ENCODE assay signal across 14 cellular contexts in the genomic region with DNA sequence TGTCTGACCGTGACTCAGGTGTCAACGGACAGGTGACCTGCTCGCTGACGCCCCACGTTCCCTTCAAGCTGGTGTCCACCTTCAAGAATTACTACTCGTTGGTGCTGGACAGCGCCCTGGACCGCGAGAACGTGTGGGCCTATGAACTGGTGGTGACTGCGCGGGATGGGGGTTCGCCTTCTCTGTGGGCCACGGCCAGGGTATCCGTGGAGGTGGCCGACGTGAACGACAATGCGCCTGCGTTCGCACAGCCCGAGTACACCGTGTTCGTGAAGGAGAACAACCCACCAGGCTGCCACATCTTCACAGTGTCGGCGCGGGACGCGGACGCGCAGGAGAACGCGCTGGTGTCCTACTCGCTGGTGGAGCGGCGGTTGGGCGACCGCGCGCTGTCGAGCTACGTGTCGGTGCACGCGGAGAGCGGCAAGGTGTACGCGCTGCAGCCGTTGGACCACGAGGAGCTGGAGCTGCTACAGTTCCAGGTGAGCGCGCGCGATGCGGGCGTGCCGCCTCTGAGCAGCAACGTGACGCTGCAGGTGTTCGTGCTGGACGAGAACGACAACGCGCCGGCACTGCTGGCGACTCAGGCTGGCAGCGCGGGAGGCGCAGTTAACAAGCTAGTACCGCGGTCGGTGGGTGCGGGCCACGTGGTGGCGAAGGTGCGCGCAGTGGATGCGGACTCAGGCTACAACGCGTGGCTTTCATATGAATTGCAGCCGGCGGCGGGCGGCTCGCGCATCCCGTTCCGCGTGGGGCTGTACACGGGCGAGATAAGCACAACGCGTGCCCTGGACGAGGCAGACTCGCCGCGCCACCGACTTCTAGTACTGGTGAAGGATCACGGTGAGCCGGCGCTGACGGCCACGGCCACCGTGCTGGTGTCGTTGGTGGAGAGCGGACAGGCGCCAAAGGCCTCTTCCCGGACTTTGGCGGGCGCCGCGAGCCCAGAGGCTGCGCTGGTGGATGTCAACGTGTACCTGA. TPM values are rescaled to one million over a fixed set of nuclear protein-coding genes. Genes with fewer than 3 reads are reported as not detected.
DNase-seq lines count a peak whose midpoint lies in the region; ATAC-seq and TF ChIP-seq lines count a peak whose summit lies in the region.
"Had no signal": no experiment of that assay in that cellular context is flagged by ENCODE, and none has a peak within 500 bp of the region (broad histone marks: within the 10 kb centered on the region; RNA-seq: fewer than 3 reads in every experiment).

No MANE protein-coding gene starts in this region.

- no peaks in the 10 kb centered on the region for H3K27me3 Mint-ChIP-seq in chondrocyte (ENCODE audit: low read depth)

- CTCF ChIA-PET in OCI-LY7 (lab: Charles Lee; ENCODE audit: unreplicated experiment), result no interaction called here

- TF ChIP-seq RAD21 in neural cell (conservative IDR thresholded peaks at IDR 0.05), result no peak

- H3K9me2 ChIP-seq in neural cell (ENCODE audit: insufficient read depth, low read length) (no peaks in the 10 kb centered on the region), OCI-LY7 (ENCODE audit: insufficient read depth, low read length) (no peaks in the 10 kb centered on the region)

- POLR2A ChIA-PET in OCI-LY7 (lab: Charles Lee), result no interaction called here

- H3K4me3 ChIP-seq in neural cell (ENCODE audit: low read length) (peak overlapping the region; percentile 67), upper lobe of right lung (no peak overlapping the region), colonic mucosa (no peak overlapping the region), OCI-LY7 (ENCODE audit: low read depth, low read length, poor library complexity, severe bottlenecking) (no peak overlapping the region)
- H3K4me3 ChIP-seq: BLaER1 had no signal

- intact Hi-C loops in Right ventricle myocardium inferior (cut with DNase I) (no loop called here), left cardiac atrium (cut with DNase I) (no loop called here), upper lobe of right lung (cut with DNase I) (loop anchor here (10.0 kb wide), 1 partner anchor 174 kb away; no protein-coding TSS in a partner anchor), colonic mucosa (cut with DNase I) (no loop called here), OCI-LY7 (cut with micrococcal nuclease; ENCODE audit: unreplicated experiment) (no loop called here)

- DNase-seq in Right ventricle myocardium inferior (ENCODE audit: missing footprints) (peak; percentile 67), left cardiac atrium (no peak), chondrocyte (ENCODE audit: low spot score) (peak; percentile 90), upper lobe of right lung (no peak), NCI-H1092 treated with DMSO at 0.1 percent for 48 hours (lab: John Stamatoyannopoulos, UW) (no peak), colonic mucosa (no peak), OCI-LY7 (ENCODE audit: low spot score) (no peak)
- DNase-seq: 8988T; AML-193; CD8-positive, alpha-beta memory T cell; DMS53; GF-D8 had no signal

- H3K4me1 Mint-ChIP-seq in chondrocyte (ENCODE audit: low read depth), result peaks cover 20% of the 10 kb centered on the region
- H3K4me1 Mint-ChIP-seq: CD8-positive, alpha-beta memory T cell had no signal

- H3K4me3 Mint-ChIP-seq in chondrocyte (ENCODE audit: unreplicated experiment), result no peak overlapping the region
- H3K4me3 Mint-ChIP-seq: CD8-positive, alpha-beta memory T cell had no signal

- no peak for TF ChIP-seq EP300 in neural cell (conservative IDR thresholded peaks at IDR 0.05; ENCODE audit: poor library complexity, severe bottlenecking)

- H3K27ac Mint-ChIP-seq in chondrocyte (ENCODE audit: unreplicated experiment), result no peak overlapping the region
- H3K27ac Mint-ChIP-seq: CD8-positive, alpha-beta memory T cell had no signal

- H4K20me1 ChIP-seq in neural cell (ENCODE audit: insufficient read depth) (no peaks in the 10 kb centered on the region), OCI-LY7 (ENCODE audit: insufficient read depth, low read length) (no peaks in the 10 kb centered on the region)
- H4K20me1 ChIP-seq: BLaER1 had no signal

- H3K27ac ChIP-seq in neural cell (ENCODE audit: low read length) (no peak overlapping the region), upper lobe of right lung (no peak overlapping the region), colonic mucosa (no peak overlapping the region), OCI-LY7 (ENCODE audit: low read depth, low read length, poor library complexity, severe bottlenecking) (no peak overlapping the region)
- H3K27ac ChIP-seq: BLaER1 had no signal

- H3K4me2 ChIP-seq in neural cell (ENCODE audit: low read length) (no peak overlapping the region), OCI-LY7 (ENCODE audit: low read length) (no peak overlapping the region)
- H3K4me2 ChIP-seq: BLaER1 had no signal

- H3K9ac ChIP-seq in neural cell (ENCODE audit: low read length) (no peak overlapping the region), colonic mucosa (ENCODE audit: low read depth in 2 of 2, low read length in 2 of 2) (no peak overlapping the region)
- H3K9ac ChIP-seq: BLaER1 had no signal

- H3K4me1 ChIP-seq in upper lobe of right lung (no peaks in the 10 kb centered on the region), colonic mucosa (no peaks in the 10 kb centered on the region), OCI-LY7 (ENCODE audit: insufficient read depth, low read length, poor library complexity, severe bottlenecking) (no peaks in the 10 kb centered on the region)
- H3K4me1 ChIP-seq: BLaER1 had no signal

- H3F3A ChIP-seq in neural cell (ENCODE audit: insufficient read depth, low read length, poor library complexity, severe bottlenecking), result no peaks in the 10 kb centered on the region

- no peaks in the 10 kb centered on the region for H3K27me3 ChIP-seq in neural cell (ENCODE audit: insufficient read depth, low read depth, low read length)
- peaks cover 4% of the 10 kb centered on the region for H3K27me3 ChIP-seq in upper lobe of right lung
- H3K27me3 ChIP-seq in colonic mucosa, result no peaks in the 10 kb centered on the region
- H3K27me3 ChIP-seq: BLaER1 had no signal

- H3K79me2 ChIP-seq in neural cell (replicated peaks; ENCODE audit: insufficient read depth, low read length) (peaks cover 69% of the 10 kb centered on the region), OCI-LY7 (ENCODE audit: insufficient read depth, low read depth, low read length) (no peaks in the 10 kb centered on the region)

- no TSS peak for BruUV-seq in OCI-LY7 (replicated peaks; lab: Mats Ljungman, UMichigan)

- H2AFZ ChIP-seq in neural cell (ENCODE audit: low read depth, low read length) (no peak overlapping the region), OCI-LY7 (ENCODE audit: low read length) (no peak overlapping the region)

- TF ChIP-seq CTCF in chondrocyte (IDR thresholded peaks at IDR 0.05), result no peak
- TF ChIP-seq CTCF in neural cell (IDR thresholded peaks at IDR 0.05; ENCODE audit: poor library complexity, severe bottlenecking), result no peak
- TF ChIP-seq CTCF in upper lobe of right lung (IDR thresholded peaks at IDR 0.05), result no peak
- no peak for TF ChIP-seq CTCF in colonic mucosa (IDR thresholded peaks at IDR 0.05)
- no peak for TF ChIP-seq CTCF in OCI-LY7 (conservative IDR thresholded peaks at IDR 0.05; ENCODE audit: low read length)

- H3K9me3 Mint-ChIP-seq in chondrocyte (ENCODE audit: low read depth), result no peaks in the 10 kb centered on the region

- ATAC-seq in Right ventricle myocardium inferior, result no peak
- ATAC-seq in left cardiac atrium, result no peak
- peak; percentile 17 for ATAC-seq in upper lobe of right lung

- peaks cover 4% of the 10 kb centered on the region for H3K36me3 Mint-ChIP-seq in chondrocyte (ENCODE audit: low read depth)

- H3K36me3 ChIP-seq in neural cell (ENCODE audit: insufficient read depth, low read length) (peaks cover 53% of the 10 kb centered on the region), upper lobe of right lung (no peaks in the 10 kb centered on the region), colonic mucosa (no peaks in the 10 kb centered on the region), OCI-LY7 (ENCODE audit: insufficient read depth, low read length) (no peaks in the 10 kb centered on the region)
- H3K36me3 ChIP-seq: BLaER1 had no signal

- H3K9me3 ChIP-seq in neural cell (ENCODE audit: low read length), result peaks cover 37% of the 10 kb centered on the region
- no peaks in the 10 kb centered on the region for H3K9me3 ChIP-seq in upper lobe of right lung
- H3K9me3 ChIP-seq in colonic mucosa, result no peaks in the 10 kb centered on the region
- H3K9me3 ChIP-seq in OCI-LY7 (ENCODE audit: low read length), result no peaks in the 10 kb centered on the region

RNA-seq across cellular contexts. Expression of a gene that starts 1.8 kb away (rescaled TPM):
- total RNA-seq in Right ventricle myocardium inferior (not detected), left cardiac atrium (under 1 TPM; 0.09 to 0.29 TPM), chondrocyte (6.0 to 10.7 TPM (median 6.1 TPM) in 3 replicates), upper lobe of right lung (0.38 TPM), colonic mucosa (not detected), OCI-LY7 (2022) (not detected in 2 replicates)
- 5.3 and 7.3 TPM in 2 replicates for polyA plus RNA-seq in neural cell
- 52.8 and 69.2 TPM in 2 replicates for polyA minus RNA-seq in neural cell
- total RNA-seq in OCI-LY7 (2014; rRNA removed; shearing (Covaris generic)), result not detected in 2 replicates
- total RNA-seq: CD8-positive, alpha-beta memory T cell had no signal
- polyA plus RNA-seq: CD8-positive, alpha-beta memory T cell had no signal

RNA-seq across cellular contexts. Expression of a gene that starts 4.6 kb away (rescaled TPM):
- total RNA-seq in Right ventricle myocardium inferior (not detected), left cardiac atrium (under 1 TPM; 0.15 to 0.34 TPM), chondrocyte (15.9 to 23.6 TPM (median 23.0 TPM) in 3 replicates), upper lobe of right lung (8.8 TPM), colonic mucosa (not detected), OCI-LY7 (2022) (not detected in 2 replicates)
- polyA plus RNA-seq in neural cell, result 12.8 and 13.9 TPM in 2 replicates
- polyA minus RNA-seq in neural cell, result 57.0 and 62.0 TPM in 2 replicates
- not detected in 2 replicates for total RNA-seq in OCI-LY7 (2014; rRNA removed; shearing (Covaris generic))
- total RNA-seq: CD8-positive, alpha-beta memory T cell had no signal
- polyA plus RNA-seq: CD8-positive, alpha-beta memory T cell had no signal

RNA-seq across cellular contexts. Expression of a gene that starts 11.4 kb away (rescaled TPM):
- total RNA-seq in Right ventricle myocardium inferior (not detected), left cardiac atrium (under 1 TPM; 0.27 to 0.31 TPM), chondrocyte (1.1 to 2.0 TPM (median 1.3 TPM) in 3 replicates), upper lobe of right lung (2.3 TPM), colonic mucosa (under 1 TPM; 0.05 TPM), OCI-LY7 (2022) (not detected in 2 replicates)
- 0.89 and 1.2 TPM in 2 replicates for polyA plus RNA-seq in neural cell
- polyA minus RNA-seq in neural cell, result 35.8 and 36.3 TPM in 2 replicates
- not detected in 2 replicates for total RNA-seq in OCI-LY7 (2014; rRNA removed; shearing (Covaris generic))
- total RNA-seq: CD8-positive, alpha-beta memory T cell had no signal
- polyA plus RNA-seq: CD8-positive, alpha-beta memory T cell had no signal

RNA-seq across cellular contexts. Expression of a gene that starts 14.8 kb away (rescaled TPM):
- 0.11 TPM for total RNA-seq in Right ventricle myocardium inferior
- under 1 TPM; 0.44 to 0.55 TPM for total RNA-seq in left cardiac atrium
- total RNA-seq in chondrocyte, result 6.7 to 21.2 TPM (median 20.5 TPM) in 3 replicates
- 5.5 and 6.7 TPM in 2 replicates for polyA plus RNA-seq in neural cell
- 26.1 and 28.2 TPM in 2 replicates for polyA minus RNA-seq in neural cell
- 1.7 TPM for total RNA-seq in upper lobe of right lung
- under 1 TPM; 0.07 to 0.37 TPM for total RNA-seq in colonic mucosa
- total RNA-seq in OCI-LY7 (2014; rRNA removed; shearing (Covaris generic)), result not detected in 2 replicates
- not detected in 2 replicates for total RNA-seq in OCI-LY7 (2022)
- total RNA-seq: CD8-positive, alpha-beta memory T cell had no signal
- polyA plus RNA-seq: CD8-positive, alpha-beta memory T cell had no signal

RNA-seq across cellular contexts. Expression of a gene that starts 22.3 kb away (rescaled TPM):
- total RNA-seq in Right ventricle myocardium inferior (not detected), left cardiac atrium (under 1 TPM; 0.03 to 0.05 TPM), chondrocyte (1.2 to 2.0 TPM (median 1.3 TPM) in 3 replicates), upper lobe of right lung (0.20 TPM), colonic mucosa (under 1 TPM in 1 of 2 donors, not detected in 1; 0.19 TPM), OCI-LY7 (2022) (not detected in 2 replicates)
- polyA plus RNA-seq in neural cell, result 0.56 and 0.88 TPM in 2 replicates
- 14.4 and 15.9 TPM in 2 replicates for polyA minus RNA-seq in neural cell
- not detected in 2 replicates for total RNA-seq in OCI-LY7 (2014; rRNA removed; shearing (Covaris generic))
- total RNA-seq: CD8-positive, alpha-beta memory T cell had no signal
- polyA plus RNA-seq: CD8-positive, alpha-beta memory T cell had no signal

Comparison
In these comparisons a context has a peak if more than half of its experiments do, and no peak if none do; other contexts are left out.
1. DNase-seq: peak in Right ventricle myocardium inferior (single experiment) and chondrocyte (single experiment); none in left cardiac atrium (single experiment), upper lobe of right lung (single experiment), NCI-H1092 treated with DMSO at 0.1 percent for 48 hours (single experiment), colonic mucosa (single experiment) and OCI-LY7 (single experiment).